ENCODE assay signal across 14 cellular contexts in genomic region chr14:87940382-87940781, GRCh38. TPM values are rescaled to one million over a fixed set of nuclear protein-coding genes. Genes with fewer than 3 reads are reported as not detected.
DNase-seq lines count a peak whose midpoint lies in the region; ATAC-seq and TF ChIP-seq lines count a peak whose summit lies in the region.
"Had no signal": no experiment of that assay in that cellular context is flagged by ENCODE, and none has a peak within 500 bp of the region (broad histone marks: within the 10 kb centered on the region; RNA-seq: fewer than 3 reads in every experiment).

No MANE protein-coding gene starts in this region.

- no peak overlapping the region for H3K4me3 Mint-ChIP-seq in activated CD8-positive, alpha-beta T cell treated with anti-CD3 and anti-CD28 coated beads for 36 hours
- H3K4me3 Mint-ChIP-seq: central memory CD8-positive, alpha-beta T cell had no signal

- intact Hi-C loops in activated CD8-positive, alpha-beta T cell treated with anti-CD3 and anti-CD28 coated beads for 36 hours (cut with micrococcal nuclease): no loop called here

- peaks cover 3% of the 10 kb centered on the region for H3K36me3 Mint-ChIP-seq in activated CD8-positive, alpha-beta T cell treated with anti-CD3 and anti-CD28 coated beads for 36 hours (ENCODE audit: low read depth)

- POLR2A ChIA-PET in activated CD8-positive, alpha-beta T cell treated with anti-CD3 and anti-CD28 coated beads for 36 hours (lab: Charles Lee): no interaction called here

- H3K4me1 Mint-ChIP-seq in activated CD8-positive, alpha-beta T cell treated with anti-CD3 and anti-CD28 coated beads for 36 hours (ENCODE audit: low read depth): peaks cover 3% of the 10 kb centered on the region

- DNase-seq in SW 1271 (lab: John Stamatoyannopoulos, UW) (no peak), globus pallidus (ENCODE audit: low spot score) (no peak), middle frontal gyrus (ENCODE audit: extremely low spot score, low spot score) (no peak)
- no peak for DNase-seq in activated CD8-positive, alpha-beta T cell treated with anti-CD3 and anti-CD28 coated beads for 36 hours
- DNase-seq: activated CD4-positive, alpha-beta T cell treated with anti-CD3 and anti-CD28 coated beads for 1 hour; activated naive CD4-positive, alpha-beta T cell; DMS 273 treated with DMSO at 0.1 percent for 48 hours; NCI-H1417 treated with DMSO at 0.1 percent for 48 hours had no signal

- no peak for TF ChIP-seq CTCF in activated CD8-positive, alpha-beta T cell treated with anti-CD3 and anti-CD28 coated beads for 36 hours (IDR thresholded peaks at IDR 0.05)

- CTCF ChIA-PET in activated CD8-positive, alpha-beta T cell treated with anti-CD3 and anti-CD28 coated beads for 36 hours (lab: Charles Lee): interaction anchor here (5.6 kb wide), 1 partner anchor 228 kb away, joined by 20 read pairs; no protein-coding TSS in a partner anchor

- H3K27me3 Mint-ChIP-seq in activated CD8-positive, alpha-beta T cell treated with anti-CD3 and anti-CD28 coated beads for 36 hours: no peaks in the 10 kb centered on the region
- H3K27me3 Mint-ChIP-seq: central memory CD8-positive, alpha-beta T cell had no signal

- H3K27ac Mint-ChIP-seq in activated CD8-positive, alpha-beta T cell treated with anti-CD3 and anti-CD28 coated beads for 36 hours: no peak overlapping the region

- no peaks in the 10 kb centered on the region for H3K9me3 Mint-ChIP-seq in activated CD8-positive, alpha-beta T cell treated with anti-CD3 and anti-CD28 coated beads for 36 hours
- H3K9me3 Mint-ChIP-seq: central memory CD8-positive, alpha-beta T cell had no signal

- ATAC-seq in GM18499 (IDR thresholded peaks at IDR 0.05; ENCODE audit: insufficient read depth, unreplicated experiment) (peak; percentile 97), GM19455 (IDR thresholded peaks at IDR 0.05; ENCODE audit: unreplicated experiment) (peak; percentile 97), HG02798 (IDR thresholded peaks at IDR 0.05; ENCODE audit: poor library complexity, unreplicated experiment) (peak; percentile 96), HG03432 (IDR thresholded peaks at IDR 0.05; ENCODE audit: unreplicated experiment) (peak; percentile 99)
- no peak for ATAC-seq in activated CD8-positive, alpha-beta T cell treated with anti-CD3 and anti-CD28 coated beads for 36 hours
- ATAC-seq: SK-N-SH treated with all-trans-retinoic acid at 6 μM for 48 hours had no signal

RNA-seq across cellular contexts. Expression of gene GALC, which starts 52.6 kb away (rescaled TPM):
- 10 to 100 TPM in 1 of 2 experiments, 1 to 10 TPM in 1; 8.6 to 11.3 TPM for total RNA-seq in activated CD8-positive, alpha-beta T cell treated with anti-CD3 and anti-CD28 coated beads for 36 hours
